In genomic region chr18:59957957-59958356, GRCh38 we compare ENCODE assay signal across 8 cellular contexts. TPM values are rescaled to one million over a fixed set of nuclear protein-coding genes. Genes with fewer than 3 reads are reported as not detected.
DNase-seq lines count a peak whose midpoint lies in the region; ATAC-seq and TF ChIP-seq lines count a peak whose summit lies in the region.

No MANE protein-coding gene starts in this region.

- H3K36me3 ChIP-seq in suprapubic skin, result no peaks in the 10 kb centered on the region

- peak; percentile 32 for ATAC-seq in GM19452 (IDR thresholded peaks at IDR 0.05; ENCODE audit: unreplicated experiment)
- peak in 1 of 2 donors; percentile 53 for ATAC-seq in left cardiac atrium

- no peak for TF ChIP-seq CTCF in suprapubic skin (IDR thresholded peaks at IDR 0.05)

- DNase-seq in AG08395 (ENCODE audit: low spot score) (peak; percentile 42), M059J (ENCODE audit: low read depth) (peak; percentile 87), RPMI7951 (ENCODE audit: low read depth) (peak; percentile 88), left cardiac atrium (peak; percentile 43), mesenteric fat pad (ENCODE audit: low spot score) (no peak), cerebellar nuclear complex (lab: John Stamatoyannopoulos, UW) (no peak), suprapubic skin (ENCODE audit: low spot score in 2 of 2) (no peak)

- TF ChIP-seq POLR2A in suprapubic skin (IDR thresholded peaks at IDR 0.05), result no peak

- H3K27me3 ChIP-seq in suprapubic skin, result no peaks in the 10 kb centered on the region

- no peak for TF ChIP-seq EP300 in suprapubic skin (IDR thresholded peaks at IDR 0.05)

- peaks cover 26% of the 10 kb centered on the region for H3K4me1 ChIP-seq in suprapubic skin

- H3K9me3 ChIP-seq in suprapubic skin, result no peaks in the 10 kb centered on the region

- 40% methylated on average over 2 of the region's 2 CpGs for WGBS in suprapubic skin

- H3K4me3 ChIP-seq in suprapubic skin, result no peak overlapping the region

- intact Hi-C loops in left cardiac atrium (cut with DNase I), result no loop called here

- H3K27ac ChIP-seq in suprapubic skin, result no peak overlapping the region

RNA-seq across cellular contexts. Expression of gene PMAIP1, which starts 58.2 kb away (rescaled TPM):
- total RNA-seq in M059J (2014; rRNA removed; shearing (Covaris generic)), result 37.9 and 87.1 TPM in 2 replicates
- 43.7 and 50.3 TPM in 2 replicates for total RNA-seq in RPMI7951 (2014; rRNA removed; shearing (Covaris generic))
- under 1 TPM; 0.50 TPM for total RNA-seq in left cardiac atrium
- 0.87 TPM for total RNA-seq in mesenteric fat pad
- 10 to 100 TPM; 18.5 to 27.3 (median 23.8) TPM for total RNA-seq in suprapubic skin

Comparison
In these comparisons a context has a peak if more than half of its experiments do, and no peak if none do; other contexts are left out.
1. DNase-seq: peak in AG08395 (single experiment), M059J (single experiment), RPMI7951 (single experiment) and left cardiac atrium (single experiment); none in mesenteric fat pad (single experiment), cerebellar nuclear complex (0 of 2) and suprapubic skin (0 of 2).
2. RNA of gene PMAIP1, which starts 58.2 kb away (total RNA-seq): 37.9 to 87.1 TPM in M059J, 43.7 to 50.3 TPM in RPMI7951 and 18.5 to 27.3 TPM in suprapubic skin; 0.87 TPM in mesenteric fat pad (single experiment) and 0.50 TPM in left cardiac atrium; every median in the first group is over 10 times any median in the second.